In the genomic region with DNA sequence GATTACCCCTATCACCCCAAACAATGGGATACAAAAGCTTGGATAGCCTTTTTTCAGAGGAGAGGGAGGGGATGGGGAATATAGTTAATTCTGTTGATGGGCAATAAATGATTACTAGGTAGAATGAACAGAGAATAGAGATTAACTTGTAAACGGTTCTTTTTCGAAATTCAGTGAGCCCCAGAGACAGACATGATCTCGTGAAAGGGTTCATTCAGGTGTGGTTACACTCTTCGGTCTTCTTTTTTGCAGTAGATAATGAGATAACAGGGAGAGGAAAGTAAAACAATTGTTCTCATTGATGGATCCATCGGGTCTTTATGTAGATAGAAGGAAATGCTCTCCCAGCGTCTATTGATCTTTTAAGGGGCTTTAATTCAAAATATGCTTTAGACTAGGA, we compare ENCODE assay signal across 40 cellular contexts.
"Had no signal": no experiment of that assay in that cellular context is flagged by ENCODE, and none has a peak within 500 bp of the region (broad histone marks: within the 10 kb centered on the region; RNA-seq: fewer than 3 reads in every experiment).

No MANE protein-coding gene starts in this region.

- H3K4me1 Mint-ChIP-seq: activated naive CD4-positive, alpha-beta T cell treated with anti-CD3 and anti-CD28 coated beads, Interleukin-2, amount 10 ng/mL, durations not matched to agents 7 days and 5 days; activated naive CD4-positive, alpha-beta T cell treated with anti-CD3 and anti-CD28 coated beads, Interleukin-2, amount 50 U/mL, for 24 hours; activated naive CD8-positive, alpha-beta T cell treated with anti-CD3 and anti-CD28 coated beads for 36 hours; activated naive CD8-positive, alpha-beta T cell treated with anti-CD3 and anti-CD28 coated beads, Interleukin-2, amount 10 ng/mL, durations not matched to agents 7 days and 5 days; activated naive CD8-positive, alpha-beta T cell treated with anti-CD3 and anti-CD28 coated beads, Interleukin-2, amount 50 U/mL, for 24 hours; activated T-helper 17 cell treated with anti-CD3 and anti-CD28 coated beads, Interleukin-2, amount 50 U/mL, for 72 hours; central memory CD8-positive, alpha-beta T cell had no signal

- H3K36me3 ChIP-seq: adrenal gland, ascending aorta, brain microvascular endothelial cell, cardiac muscle cell had no signal

- DNase-seq: activated effector memory CD4-positive, alpha-beta T cell treated with anti-CD3 and anti-CD28 coated beads, Interleukin-2, amount 50 U/mL, for 16 hours; activated effector memory CD4-positive, alpha-beta T cell treated with Interleukin-2 at 50 U/mL for 16 hours; activated gamma-delta T cell; activated gamma-delta T cell treated with Interleukin-2 at 50 U/mL for 16 hours; activated naive CD4-positive, alpha-beta T cell; activated naive CD4-positive, alpha-beta T cell treated with anti-CD3 and anti-CD28 coated beads for 36 hours; activated naive CD4-positive, alpha-beta T cell treated with anti-CD3 and anti-CD28 coated beads, Interleukin-2, amount 10 ng/mL, durations not matched to agents 7 days and 5 days; activated naive CD4-positive, alpha-beta T cell treated with anti-CD3 and anti-CD28 coated beads, Interleukin-2, amount 50 U/mL, for 16 hours; activated naive CD4-positive, alpha-beta T cell treated with Interleukin-2 at 50 U/mL for 16 hours; activated naive CD8-positive, alpha-beta T cell treated with anti-CD3 and anti-CD28 coated beads for 36 hours; activated naive CD8-positive, alpha-beta T cell treated with anti-CD3 and anti-CD28 coated beads, Interleukin-2, amount 10 ng/mL, durations not matched to agents 7 days and 5 days; activated naive CD8-positive, alpha-beta T cell treated with anti-CD3 and anti-CD28 coated beads, Interleukin-2, amount 50 U/mL, for 24 hours; activated T-cell treated with anti-CD3 and anti-CD28 coated beads for 4 hours; activated T-cell treated with anti-CD3 and anti-CD28 coated beads, Interleukin-2, amount 50 U/mL, for 1 hour; activated T-cell treated with anti-CD3 and anti-CD28 coated beads, Interleukin-2, amount 50 U/mL, for 24 hours; activated T-cell treated with anti-CD3 and anti-CD28 coated beads, Interleukin-2, amount 50 U/mL, for 4 hours; activated T-cell treated with anti-CD3 and anti-CD28 coated beads, Interleukin-2, amount 50 U/mL, for 48 hours; activated T-cell treated with anti-CD3 and anti-CD28 coated beads, Interleukin-2, amount 50 U/mL, for 72 hours; adrenal gland; amniotic stem cell; amygdala; anterior cingulate cortex; aorta; body of pancreas; brain microvascular endothelial cell; caudate nucleus; central memory CD4-positive, alpha-beta T cell; cerebellar nuclear complex had no signal

- H3K27ac Mint-ChIP-seq: activated naive CD4-positive, alpha-beta T cell treated with anti-CD3 and anti-CD28 coated beads for 36 hours; activated naive CD4-positive, alpha-beta T cell treated with anti-CD3 and anti-CD28 coated beads, Interleukin-2, amount 10 ng/mL, durations not matched to agents 7 days and 5 days; activated naive CD4-positive, alpha-beta T cell treated with anti-CD3 and anti-CD28 coated beads, Interleukin-2, amount 50 U/mL, for 24 hours; activated naive CD4-positive, alpha-beta T cell treated with anti-CD3 and anti-CD28 coated beads, Interleukin-2, amount 50 U/mL, for 72 hours; activated naive CD8-positive, alpha-beta T cell; activated naive CD8-positive, alpha-beta T cell treated with anti-CD3 and anti-CD28 coated beads for 36 hours; activated naive CD8-positive, alpha-beta T cell treated with anti-CD3 and anti-CD28 coated beads, Interleukin-2, amount 10 ng/mL, durations not matched to agents 7 days and 5 days; activated naive CD8-positive, alpha-beta T cell treated with anti-CD3 and anti-CD28 coated beads, Interleukin-2, amount 50 U/mL, for 24 hours; activated T-cell treated with anti-CD3 and anti-CD28 coated beads, Interleukin-2, amount 50 U/mL, for 24 hours; activated T-cell treated with anti-CD3 and anti-CD28 coated beads, Interleukin-2, amount 50 U/mL, for 72 hours; activated T-helper 1 cell treated with anti-CD3 and anti-CD28 coated beads, Interleukin-12 subunit alpha, Interleukin-12 subunit beta, Interleukin-2, Interleukin-4 antibody, amounts not matched to agents 30 ng/mL and 10 ng/mL and 1 ng/mL, durations not matched to agents 14 hours and 24 hours and 36 hours; activated T-helper 17 cell treated with anti-CD3 and anti-CD28 coated beads, Interleukin-2, amount 50 U/mL, for 72 hours; activated T-helper 2 cell treated with anti-CD3 and anti-CD28 coated beads, Interferon-gamma antibody, Interleukin-2, Interleukin-4, amounts not matched to agents 10 μg/mL and 5 μg/mL and 100 μg/mL, durations not matched to agents 14 hours and 24 hours and 36 hours; brain had no signal

- ATAC-seq: activated naive CD4-positive, alpha-beta T cell treated with anti-CD3 and anti-CD28 coated beads, Interleukin-2, amount 50 U/mL, for 72 hours; activated naive CD8-positive, alpha-beta T cell treated with anti-CD3 and anti-CD28 coated beads, Interleukin-2, amount 50 U/mL, for 24 hours; activated T-cell treated with anti-CD3 and anti-CD28 coated beads, Interleukin-2, amount 50 U/mL, for 4 hours; activated T-cell treated with anti-CD3 and anti-CD28 coated beads, Interleukin-2, amount 50 U/mL, for 72 hours; activated T-helper 17 cell treated with anti-CD3 and anti-CD28 coated beads, Interleukin-2, amount 50 U/mL, for 72 hours; body of pancreas had no signal

- H3K36me3 Mint-ChIP-seq: activated naive CD4-positive, alpha-beta T cell treated with anti-CD3 and anti-CD28 coated beads, Interleukin-2, amount 10 ng/mL, durations not matched to agents 7 days and 5 days; activated naive CD4-positive, alpha-beta T cell treated with anti-CD3 and anti-CD28 coated beads, Interleukin-2, amount 50 U/mL, for 24 hours; activated naive CD4-positive, alpha-beta T cell treated with anti-CD3 and anti-CD28 coated beads, Interleukin-2, amount 50 U/mL, for 72 hours; activated naive CD8-positive, alpha-beta T cell; activated naive CD8-positive, alpha-beta T cell treated with anti-CD3 and anti-CD28 coated beads for 36 hours; activated naive CD8-positive, alpha-beta T cell treated with anti-CD3 and anti-CD28 coated beads, Interleukin-2, amount 10 ng/mL, durations not matched to agents 7 days and 5 days; brain had no signal

- H3K9me3 Mint-ChIP-seq: activated naive CD4-positive, alpha-beta T cell treated with anti-CD3 and anti-CD28 coated beads for 36 hours; activated naive CD4-positive, alpha-beta T cell treated with anti-CD3 and anti-CD28 coated beads, Interleukin-2, amount 10 ng/mL, durations not matched to agents 7 days and 5 days; activated naive CD4-positive, alpha-beta T cell treated with anti-CD3 and anti-CD28 coated beads, Interleukin-2, amount 50 U/mL, for 24 hours; activated naive CD8-positive, alpha-beta T cell treated with anti-CD3 and anti-CD28 coated beads for 36 hours; activated naive CD8-positive, alpha-beta T cell treated with anti-CD3 and anti-CD28 coated beads, Interleukin-2, amount 50 U/mL, for 24 hours; activated T-helper 1 cell treated with anti-CD3 and anti-CD28 coated beads, Interleukin-12 subunit alpha, Interleukin-12 subunit beta, Interleukin-2, Interleukin-4 antibody, amounts not matched to agents 30 ng/mL and 10 ng/mL and 1 ng/mL, durations not matched to agents 14 hours and 24 hours and 36 hours; activated T-helper 17 cell treated with anti-CD3 and anti-CD28 coated beads, Interleukin-2, amount 50 U/mL, for 72 hours; activated T-helper 2 cell treated with anti-CD3 and anti-CD28 coated beads, Interferon-gamma antibody, Interleukin-2, Interleukin-4, amounts not matched to agents 10 μg/mL and 5 μg/mL and 100 μg/mL, durations not matched to agents 14 hours and 24 hours and 36 hours had no signal

- H3K9me3 ChIP-seq: adrenal gland, ascending aorta had no signal

- H3K4me3 ChIP-seq: adrenal gland, ascending aorta, body of pancreas, cardiac muscle cell had no signal

- H3K4me1 ChIP-seq: adrenal gland, ascending aorta, body of pancreas had no signal

- H3K27me3 ChIP-seq: ascending aorta, body of pancreas, brain microvascular endothelial cell, cardiac muscle cell had no signal

- FAIRE-seq: astrocyte, bronchial epithelial cell had no signal

- H3K27me3 Mint-ChIP-seq: activated naive CD4-positive, alpha-beta T cell treated with anti-CD3 and anti-CD28 coated beads, Interleukin-2, amount 10 ng/mL, durations not matched to agents 7 days and 5 days; activated naive CD4-positive, alpha-beta T cell treated with anti-CD3 and anti-CD28 coated beads, Interleukin-2, amount 50 U/mL, for 24 hours; activated naive CD8-positive, alpha-beta T cell treated with anti-CD3 and anti-CD28 coated beads, Interleukin-2, amount 10 ng/mL, durations not matched to agents 7 days and 5 days; activated naive CD8-positive, alpha-beta T cell treated with anti-CD3 and anti-CD28 coated beads, Interleukin-2, amount 50 U/mL, for 24 hours; activated T-helper 17 cell treated with anti-CD3 and anti-CD28 coated beads, Interleukin-2, amount 50 U/mL, for 72 hours; brain had no signal

- H3K4me3 Mint-ChIP-seq: activated naive CD4-positive, alpha-beta T cell treated with anti-CD3 and anti-CD28 coated beads for 36 hours; activated naive CD4-positive, alpha-beta T cell treated with anti-CD3 and anti-CD28 coated beads, Interleukin-2, amount 10 ng/mL, durations not matched to agents 7 days and 5 days; activated naive CD4-positive, alpha-beta T cell treated with anti-CD3 and anti-CD28 coated beads, Interleukin-2, amount 50 U/mL, for 24 hours; activated naive CD8-positive, alpha-beta T cell; activated naive CD8-positive, alpha-beta T cell treated with anti-CD3 and anti-CD28 coated beads for 36 hours; activated naive CD8-positive, alpha-beta T cell treated with anti-CD3 and anti-CD28 coated beads, Interleukin-2, amount 10 ng/mL, durations not matched to agents 7 days and 5 days; activated naive CD8-positive, alpha-beta T cell treated with anti-CD3 and anti-CD28 coated beads, Interleukin-2, amount 50 U/mL, for 24 hours; activated T-cell treated with anti-CD3 and anti-CD28 coated beads, Interleukin-2, amount 50 U/mL, for 24 hours; activated T-cell treated with anti-CD3 and anti-CD28 coated beads, Interleukin-2, amount 50 U/mL, for 4 hours; activated T-cell treated with anti-CD3 and anti-CD28 coated beads, Interleukin-2, amount 50 U/mL, for 72 hours; activated T-helper 1 cell treated with anti-CD3 and anti-CD28 coated beads, Interleukin-12 subunit alpha, Interleukin-12 subunit beta, Interleukin-2, Interleukin-4 antibody, amounts not matched to agents 30 ng/mL and 10 ng/mL and 1 ng/mL, durations not matched to agents 14 hours and 24 hours and 36 hours; activated T-helper 17 cell treated with anti-CD3 and anti-CD28 coated beads, Interleukin-2, amount 50 U/mL, for 72 hours; brain; central memory CD8-positive, alpha-beta T cell had no signal

- H3K27ac ChIP-seq: adrenal gland, ascending aorta, body of pancreas, brain microvascular endothelial cell, cardiac muscle cell had no signal
